ENCODE assay signal across 22 cellular contexts in the genomic region with DNA sequence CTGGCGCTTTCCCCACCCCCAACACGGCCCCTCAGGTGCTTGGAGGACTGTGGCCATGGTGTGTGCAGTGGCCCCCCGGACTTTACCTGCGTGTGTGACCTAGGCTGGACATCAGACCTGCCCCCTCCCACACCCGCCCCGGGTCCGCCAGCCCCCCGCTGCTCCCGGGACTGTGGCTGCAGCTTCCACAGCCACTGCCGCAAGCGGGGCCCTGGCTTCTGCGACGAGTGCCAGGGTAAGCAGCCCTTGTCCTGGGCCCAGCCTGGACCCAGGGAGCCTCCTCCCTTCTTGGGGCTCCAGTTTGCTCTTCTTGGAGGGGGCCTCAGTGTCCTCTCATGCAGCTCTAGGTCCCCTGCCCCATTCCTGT. TPM values are rescaled to one million over a fixed set of nuclear protein-coding genes. Genes with fewer than 3 reads are reported as not detected.
"Had no signal": no experiment of that assay in that cellular context is flagged by ENCODE, and none has a peak within 500 bp of the region (broad histone marks: within the 10 kb centered on the region; RNA-seq: fewer than 3 reads in every experiment).

No MANE protein-coding gene starts in this region.

- H3K9me3 ChIP-seq: colonic mucosa, esophagus muscularis mucosa, gastrocnemius medialis, heart right ventricle, ovary, right atrium auricular region, suprapubic skin, tibial artery, upper lobe of left lung, vagina had no signal

- DNase-seq: colonic mucosa; dermis blood vessel endothelial cell; effector CD8-positive, alpha-beta T cell; gastrocnemius medialis; heart right ventricle; kidney glomerular epithelial cell; naive thymus-derived CD4-positive, alpha-beta T cell; nephron progenitor cell; ovary; small intestine; stimulated activated CD4-positive, alpha-beta T cell treated with anti-CD3 and anti-CD28 coated beads, Interleukin-2, amount 100 ng/mL, for 48 hours; tibial artery had no signal

- H3K4me3 Mint-ChIP-seq: naive thymus-derived CD4-positive, alpha-beta T cell; nephron progenitor cell had no signal

- H3K4me3 ChIP-seq: colonic mucosa, esophagus muscularis mucosa, gastrocnemius medialis, heart right ventricle, ovary, right atrium auricular region, suprapubic skin, tibial artery, upper lobe of left lung, vagina had no signal

- H3K27me3 ChIP-seq: colonic mucosa, esophagus muscularis mucosa, gastrocnemius medialis, heart right ventricle, ovary, right atrium auricular region, suprapubic skin, tibial artery, upper lobe of left lung, vagina had no signal

- H3K9me3 Mint-ChIP-seq: naive thymus-derived CD4-positive, alpha-beta T cell; nephron progenitor cell had no signal

- H3K4me1 ChIP-seq: colonic mucosa, esophagus muscularis mucosa, gastrocnemius medialis, heart right ventricle, right atrium auricular region, suprapubic skin, tibial artery, upper lobe of left lung, vagina had no signal

- H3K27me3 Mint-ChIP-seq: naive thymus-derived CD4-positive, alpha-beta T cell had no signal

- ATAC-seq: gastrocnemius medialis, heart right ventricle, left lobe of liver had no signal

- H3K36me3 ChIP-seq: colonic mucosa, ovary had no signal

- H3K27ac ChIP-seq: colonic mucosa, epithelial cell of prostate, esophagus muscularis mucosa, gastrocnemius medialis, heart right ventricle, ovary, right atrium auricular region, suprapubic skin, tibial artery, upper lobe of left lung, vagina had no signal

RNA-seq across cellular contexts. Expression of gene CNFN, which starts 37.2 kb away (rescaled TPM):
- total RNA-seq: dermis blood vessel endothelial cell, fibroblast of villous mesenchyme, gastrocnemius medialis, left lobe of liver, mononuclear cell, ovary had no signal

RNA-seq across cellular contexts. Expression of gene TMEM145, which starts 39.8 kb away (rescaled TPM):
- total RNA-seq: dermis blood vessel endothelial cell; esophagus muscularis mucosa; fibroblast of villous mesenchyme; left lobe of liver; mesenteric fat pad; mononuclear cell; naive thymus-derived CD4-positive, alpha-beta T cell; vagina had no signal
- polyA plus RNA-seq: naive thymus-derived CD4-positive, alpha-beta T cell had no signal

RNA-seq across cellular contexts. Expression of gene PRR19, which starts 50.9 kb away (rescaled TPM):
- total RNA-seq: gastrocnemius medialis, mesenteric fat pad, mononuclear cell, vagina had no signal
